ENCODE assay signal across 1 cellular context in the genomic region with DNA sequence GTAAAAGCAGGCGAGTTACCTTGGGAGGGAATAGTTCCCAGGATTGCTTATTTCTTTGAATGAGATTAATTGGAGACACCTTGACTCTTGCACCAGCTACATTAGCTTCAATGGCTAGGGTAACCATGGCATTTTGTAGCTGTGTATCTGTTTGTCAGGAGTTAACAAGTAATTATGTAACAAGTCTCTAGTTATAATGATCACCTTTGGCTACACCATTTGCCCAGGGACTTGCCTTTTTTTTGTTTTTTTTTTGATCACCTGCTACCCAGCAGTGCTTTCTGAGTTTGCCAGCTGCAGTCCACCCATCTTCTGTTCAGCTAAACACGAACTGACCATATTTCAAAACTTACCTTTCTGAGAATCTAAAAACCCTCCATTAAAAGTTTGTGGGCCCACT.
A peak's percentile ranks its signal among the peaks of the same experiment; 100 is the strongest.
TF ChIP-seq lines count a peak whose summit lies in the region.

No MANE protein-coding gene starts in this region.

TF ChIP-seq in HEK293, 187 proteins besides CTCF, POLR2A, EP300 and RAD21:
- TF ChIP-seq ZNF335 (tag by site-specific recombination; conservative IDR thresholded peaks at IDR 0.05) (peak; percentile 52; the same call in 1 of the 2 replicates), ZNF48 (tag by site-specific recombination; IDR thresholded peaks at IDR 0.05) (no peak)
- TF ChIP-seq, protein P1, sequence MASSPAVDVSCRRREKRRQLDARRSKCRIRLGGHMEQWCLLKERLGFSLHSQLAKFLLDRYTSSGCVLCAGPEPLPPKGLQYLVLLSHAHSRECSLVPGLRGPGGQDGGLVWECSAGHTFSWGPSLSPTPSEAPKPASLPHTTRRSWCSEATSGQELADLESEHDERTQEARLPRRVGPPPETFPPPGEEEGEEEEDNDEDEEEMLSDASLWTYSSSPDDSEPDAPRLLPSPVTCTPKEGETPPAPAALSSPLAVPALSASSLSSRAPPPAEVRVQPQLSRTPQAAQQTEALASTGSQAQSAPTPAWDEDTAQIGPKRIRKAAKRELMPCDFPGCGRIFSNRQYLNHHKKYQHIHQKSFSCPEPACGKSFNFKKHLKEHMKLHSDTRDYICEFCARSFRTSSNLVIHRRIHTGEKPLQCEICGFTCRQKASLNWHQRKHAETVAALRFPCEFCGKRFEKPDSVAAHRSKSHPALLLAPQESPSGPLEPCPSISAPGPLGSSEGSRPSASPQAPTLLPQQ (tag by site-specific recombination; IDR thresholded peaks at IDR 0.05) = no peak
